Comparison of ENCODE assay signal across 10 cellular contexts in the genomic region with DNA sequence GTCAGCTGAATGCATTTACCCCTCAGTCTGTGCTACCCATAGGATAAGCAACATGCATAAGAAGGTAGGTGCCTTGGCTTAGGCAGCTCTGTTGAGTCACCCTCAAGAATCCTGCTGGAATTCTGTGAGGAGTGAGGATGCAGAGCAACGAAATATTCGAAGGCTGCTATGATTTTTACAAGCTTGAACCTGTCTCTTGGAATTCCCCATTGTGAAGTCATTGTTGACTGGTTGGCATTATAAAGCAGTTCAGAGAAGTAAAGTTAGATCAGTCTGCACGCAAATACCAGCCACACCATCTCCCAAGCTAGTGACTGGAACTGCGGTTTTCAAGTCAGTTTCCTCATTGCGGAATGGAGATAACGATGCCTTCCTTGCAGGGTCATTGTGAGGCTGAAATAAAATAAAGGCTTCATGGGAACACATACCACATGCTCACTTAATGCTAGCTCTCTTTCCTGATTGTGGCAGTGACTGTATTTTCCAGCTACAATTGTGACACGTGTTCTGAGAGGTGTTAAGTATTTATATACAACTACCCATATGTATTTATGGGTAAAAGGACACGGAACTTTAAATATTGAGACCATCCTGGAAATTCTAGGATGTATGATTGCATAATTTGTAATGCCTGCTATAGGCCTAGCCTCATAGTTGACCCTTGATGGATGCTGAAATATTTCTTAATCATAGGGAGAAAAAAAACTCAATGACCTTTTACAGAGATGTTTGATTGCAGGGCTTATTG.
DNase-seq lines count a peak whose midpoint lies in the region; ATAC-seq, FAIRE-seq and TF ChIP-seq lines count a peak whose summit lies in the region.
"Had no signal": no experiment of that assay in that cellular context is flagged by ENCODE, and none has a peak within 500 bp of the region (broad histone marks: within the 10 kb centered on the region; RNA-seq: fewer than 3 reads in every experiment).

No MANE protein-coding gene starts in this region.

- H3K4me1 Mint-ChIP-seq in activated B cell treated with CpG ODN at 0.5 μM for 24 hours (peaks cover 97% of the 10 kb centered on the region), natural killer cell (peaks cover 59 to 73% of the 10 kb centered on the region in 2 donors)

- H3K36me3 Mint-ChIP-seq in activated B cell treated with CpG ODN at 0.5 μM for 24 hours (ENCODE audit: low read depth), result peaks cover 12% of the 10 kb centered on the region
- H3K36me3 Mint-ChIP-seq in natural killer cell, result no peaks in the 10 kb centered on the region

- POLR2A ChIA-PET in activated B cell treated with CpG ODN at 0.5 μM for 24 hours (lab: Charles Lee), result interaction anchor here (0.5 to 16.0 kb wide), 19 partner anchors 9 to 610 kb away, joined by 3 to 433 read pairs (median 6); a partner anchor contains a TSS

- DNase-seq in GM12891 (ENCODE audit: insufficient read length, low spot score) (no peak), HPDE6-E6E7 (ENCODE audit: extremely low spot score) (peak; percentile 77), activated B cell treated with CpG ODN at 0.5 μM for 24 hours (no peak), natural killer cell (no peak), NCI-H446 (lab: John Stamatoyannopoulos, UW) (no peak)
- no peak for DNase-seq in stimulated activated naive CD4-positive, alpha-beta T cell (lab: John Stamatoyannopoulos, UW)
- DNase-seq in activated CD4-positive, alpha-beta T cell treated with anti-CD3 and anti-CD28 coated beads for 4 hours, result no peak
- DNase-seq: adrenal gland, NCI-H345 had no signal

- no peaks in the 10 kb centered on the region for H3K9me3 Mint-ChIP-seq in activated B cell treated with CpG ODN at 0.5 μM for 24 hours
- no peaks in the 10 kb centered on the region for H3K9me3 Mint-ChIP-seq in natural killer cell

- TF ChIP-seq CTCF in activated B cell treated with CpG ODN at 0.5 μM for 24 hours (IDR thresholded peaks at IDR 0.05) (no peak), natural killer cell (IDR thresholded peaks at IDR 0.05) (no peak)

- TF ChIP-seq POLR2A in GM12891 (IDR thresholded peaks at IDR 0.05; ENCODE audit: low read depth, low read length), result peak; percentile 67

- H3K27ac Mint-ChIP-seq in activated B cell treated with CpG ODN at 0.5 μM for 24 hours (peak overlapping the region; percentile 93), natural killer cell (peak overlapping the region in 1 of 2 donors; percentile 47)

- ATAC-seq in activated B cell treated with CpG ODN at 0.5 μM for 24 hours (ENCODE audit: low read depth) (peak; percentile 73), natural killer cell (peak; percentile 29 to 69 (median 45)), HG03039 (IDR thresholded peaks at IDR 0.05; ENCODE audit: unreplicated experiment) (no peak)

- H3K4me3 Mint-ChIP-seq in activated B cell treated with CpG ODN at 0.5 μM for 24 hours (peak overlapping the region; percentile 67), natural killer cell (no peak overlapping the region)

- intact Hi-C loops in activated B cell treated with CpG ODN at 0.5 μM for 24 hours (cut with micrococcal nuclease), result loop anchor here (1.0 to 5.0 kb wide), 7 partner anchors 15 to 971 kb away; a partner anchor contains a TSS
- intact Hi-C loops in natural killer cell (cut with micrococcal nuclease), result no loop called here

- CTCF ChIA-PET in activated B cell treated with CpG ODN at 0.5 μM for 24 hours (lab: Charles Lee), result interaction anchor here (0.6 to 2.0 kb wide), 6 partner anchors 13 to 287 kb away, joined by 3 to 12 read pairs (median 6); no protein-coding TSS in a partner anchor

- FAIRE-seq in GM12891 (lab: Jason Lieb, UNC), result peak; percentile 97

- no peaks in the 10 kb centered on the region for H3K27me3 Mint-ChIP-seq in activated B cell treated with CpG ODN at 0.5 μM for 24 hours
- no peaks in the 10 kb centered on the region for H3K27me3 Mint-ChIP-seq in natural killer cell (ENCODE audit: low read depth in 2 of 2)

TF ChIP-seq in GM12891, 5 proteins besides CTCF, POLR2A, EP300 and RAD21:
- TF ChIP-seq TAF1 (IDR thresholded peaks at IDR 0.05; ENCODE audit: low read depth, low read length) (no peak), POLR2AphosphoS5 (IDR thresholded peaks at IDR 0.05; ENCODE audit: low read depth, low read length) (no peak), SPI1 (IDR thresholded peaks at IDR 0.05; ENCODE audit: low read depth, low read length) (no peak), POU2F2 (IDR thresholded peaks at IDR 0.05; ENCODE audit: low read depth, low read length) (peak; percentile 56; the same call in 1 of the 2 replicates), PAX5 (IDR thresholded peaks at IDR 0.05; ENCODE audit: insufficient read depth, low read length, severe bottlenecking) (peak; percentile 73)
